Comparison of ENCODE assay signal across 16 cellular contexts in the genomic region with DNA sequence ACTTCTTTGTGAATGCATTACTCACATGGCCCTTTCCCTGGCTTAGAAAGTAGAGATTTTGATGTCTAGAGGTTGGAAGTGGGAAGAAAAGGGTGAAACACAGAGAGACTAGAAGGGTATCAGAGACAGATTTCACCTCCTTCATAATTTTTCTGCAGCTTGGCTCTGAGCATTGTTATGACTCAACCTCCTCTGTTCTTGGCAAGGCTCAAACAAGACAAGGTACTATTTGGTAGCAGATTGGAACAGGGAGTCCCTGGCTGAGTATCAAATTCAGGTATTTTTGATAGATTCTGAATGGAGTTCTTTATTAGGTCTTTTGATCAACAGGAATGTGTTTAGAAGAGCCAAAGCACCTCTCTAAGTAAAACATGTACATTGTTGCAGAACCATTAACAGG.
A peak's percentile ranks its signal among the peaks of the same experiment; 100 is the strongest.
DNase-seq lines count a peak whose midpoint lies in the region; ATAC-seq, FAIRE-seq and TF ChIP-seq lines count a peak whose summit lies in the region.
"Had no signal": no experiment of that assay in that cellular context is flagged by ENCODE, and none has a peak within 500 bp of the region (broad histone marks: within the 10 kb centered on the region; RNA-seq: fewer than 3 reads in every experiment).

No MANE protein-coding gene starts in this region.

- FAIRE-seq in astrocyte (lab: Jason Lieb, UNC) (peak; percentile 41), pancreas (lab: Jason Lieb, UNC) (no peak)
- FAIRE-seq: GM18507, H54 had no signal

- intact Hi-C loops in breast epithelium (cut with DNase I; ENCODE audit: low total_unique reads): no loop called here
- intact Hi-C loops in pancreas (cut with DNase I): no loop called here

- no peak for TF ChIP-seq POLR2A in breast epithelium (IDR thresholded peaks at IDR 0.05)

- no peaks in the 10 kb centered on the region for H3K36me3 Mint-ChIP-seq in astrocyte (ENCODE audit: low read depth, unreplicated experiment)
- H3K36me3 Mint-ChIP-seq in activated T-cell treated with anti-CD3 and anti-CD28 coated beads, Interleukin-2, amount 50 U/mL, for 4 hours (ENCODE audit: insufficient read depth): no peaks in the 10 kb centered on the region
- H3K36me3 Mint-ChIP-seq: CD8-positive, alpha-beta memory T cell had no signal

- H3K9me3 Mint-ChIP-seq in astrocyte (ENCODE audit: unreplicated experiment): no peaks in the 10 kb centered on the region
- no peaks in the 10 kb centered on the region for H3K9me3 Mint-ChIP-seq in activated T-cell treated with anti-CD3 and anti-CD28 coated beads, Interleukin-2, amount 50 U/mL, for 4 hours

- H3K4me3 Mint-ChIP-seq in astrocyte (ENCODE audit: unreplicated experiment): no peak overlapping the region
- no peak overlapping the region for H3K4me3 Mint-ChIP-seq in activated T-cell treated with anti-CD3 and anti-CD28 coated beads, Interleukin-2, amount 50 U/mL, for 4 hours
- H3K4me3 Mint-ChIP-seq: CD8-positive, alpha-beta memory T cell had no signal

- H3K36me3 ChIP-seq in astrocyte (ENCODE audit: insufficient read depth, low read length) (no peaks in the 10 kb centered on the region), breast epithelium (no peaks in the 10 kb centered on the region), pancreas (no peaks in the 10 kb centered on the region)
- H3K36me3 ChIP-seq: BLaER1 had no signal

- no peaks in the 10 kb centered on the region for H3K4me1 ChIP-seq in astrocyte (ENCODE audit: insufficient read depth, low read length)
- no peaks in the 10 kb centered on the region for H3K4me1 ChIP-seq in breast epithelium
- H3K4me1 ChIP-seq in pancreas: peaks cover 14 to 25% (median 15%) of the 10 kb centered on the region in 3 donors
- H3K4me1 ChIP-seq: BLaER1, Caco-2 had no signal

- H4K20me1 ChIP-seq in astrocyte (ENCODE audit: insufficient read depth, low read length): no peaks in the 10 kb centered on the region
- H4K20me1 ChIP-seq: BLaER1 had no signal

- H3K9me3 ChIP-seq in astrocyte (ENCODE audit: insufficient read depth, low read depth, low read length): no peaks in the 10 kb centered on the region
- H3K9me3 ChIP-seq in breast epithelium: no peaks in the 10 kb centered on the region
- no peaks in the 10 kb centered on the region for H3K9me3 ChIP-seq in pancreas
- H3K9me3 ChIP-seq: BLaER1, Caco-2 had no signal

- no peak overlapping the region for H3K4me3 ChIP-seq in astrocyte (ENCODE audit: insufficient read depth, low read depth, low read length)
- no peak overlapping the region for H3K4me3 ChIP-seq in breast epithelium
- H3K4me3 ChIP-seq in epithelial cell of esophagus (ENCODE audit: low read length): no peak overlapping the region
- no peak overlapping the region for H3K4me3 ChIP-seq in pancreas
- H3K4me3 ChIP-seq: BLaER1, GM23248 had no signal

- no peaks in the 10 kb centered on the region for H3K4me1 Mint-ChIP-seq in astrocyte (ENCODE audit: low read depth, unreplicated experiment)
- H3K4me1 Mint-ChIP-seq in activated T-cell treated with anti-CD3 and anti-CD28 coated beads, Interleukin-2, amount 50 U/mL, for 4 hours (ENCODE audit: low read depth): no peaks in the 10 kb centered on the region
- H3K4me1 Mint-ChIP-seq: CD8-positive, alpha-beta memory T cell had no signal

- H3K27ac Mint-ChIP-seq in astrocyte (ENCODE audit: unreplicated experiment): no peak overlapping the region
- H3K27ac Mint-ChIP-seq: CD8-positive, alpha-beta memory T cell had no signal

- TF ChIP-seq CTCF in astrocyte (IDR thresholded peaks at IDR 0.05; ENCODE audit: insufficient read depth, low read depth, low read length) (no peak), breast epithelium (IDR thresholded peaks at IDR 0.05) (no peak), epithelial cell of esophagus (IDR thresholded peaks at IDR 0.05; ENCODE audit: insufficient read depth, low read depth, low read length, missing control alignments) (no peak), pancreas (IDR thresholded peaks at IDR 0.05) (no peak)

- no peaks in the 10 kb centered on the region for H3K27me3 ChIP-seq in astrocyte (ENCODE audit: insufficient read depth, low read length)
- H3K27me3 ChIP-seq in breast epithelium: peaks cover 0 to 62% of the 10 kb centered on the region in 2 donors
- peaks cover 0 to 4% (median 0%) of the 10 kb centered on the region in 4 donors for H3K27me3 ChIP-seq in pancreas

- peaks cover 20% of the 10 kb centered on the region for H3K27me3 Mint-ChIP-seq in astrocyte (ENCODE audit: low read depth, unreplicated experiment)
- H3K27me3 Mint-ChIP-seq in activated T-cell treated with anti-CD3 and anti-CD28 coated beads, Interleukin-2, amount 50 U/mL, for 4 hours (ENCODE audit: low read depth): peaks cover 15% of the 10 kb centered on the region

- H2AFZ ChIP-seq in astrocyte (ENCODE audit: low read depth, low read length): no peak overlapping the region
- H2AFZ ChIP-seq: GM23248 had no signal

- no peak overlapping the region for H3K9ac ChIP-seq in astrocyte (ENCODE audit: low read length)
- H3K9ac ChIP-seq: BLaER1, GM23248 had no signal

- H3K27ac ChIP-seq in astrocyte (ENCODE audit: low read depth, low read length) (no peak overlapping the region), breast epithelium (peak overlapping the region; percentile 0 to 50), pancreas (peak overlapping the region in 1 of 4 donors; percentile 2)
- H3K27ac ChIP-seq: BLaER1, GM23248 had no signal

- no peak overlapping the region for H3K4me2 ChIP-seq in astrocyte (ENCODE audit: low read length)
- H3K4me2 ChIP-seq: BLaER1 had no signal

- no peaks in the 10 kb centered on the region for H3K79me2 ChIP-seq in astrocyte (ENCODE audit: insufficient read depth, low read length)

- DNase-seq in astrocyte (ENCODE audit: low read depth): no peak
- DNase-seq in breast epithelium (ENCODE audit: low spot score in 2 of 2): peak in 1 of 2 donors; percentile 23
- DNase-seq in epithelial cell of esophagus (ENCODE audit: low read depth): peak; percentile 2
- DNase-seq in pancreas: peak in 2 of 6 donors; percentile 12 to 30
- DNase-seq in DMS153 (lab: John Stamatoyannopoulos, UW): no peak
- DNase-seq in activated T-cell treated with anti-CD3 and anti-CD28 coated beads, Interleukin-2, amount 50 U/mL, for 4 hours: no peak
- DNase-seq in activated CD4-positive, CD25-positive, alpha-beta regulatory T cell treated with anti-CD3 and anti-CD28 coated beads, Interleukin-2, amount 50 U/mL, for 72 hours: no peak
- DNase-seq: 8988T; AML-193; Caco-2; CD8-positive, alpha-beta memory T cell; GM23248 had no signal

- ATAC-seq in pancreas (peak in 3 of 4 donors; percentile 41 to 70 (median 60)), HG03095 (IDR thresholded peaks at IDR 0.05; ENCODE audit: unreplicated experiment) (no peak)
- ATAC-seq in activated T-cell treated with anti-CD3 and anti-CD28 coated beads, Interleukin-2, amount 50 U/mL, for 4 hours: no peak

Comparison
In these comparisons a context has a peak if more than half of its experiments do, and no peak if none do; other contexts are left out.
1. ATAC-seq: peak in pancreas (3 of 4); none in HG03095 (single experiment) and activated T-cell treated with anti-CD3 and anti-CD28 coated beads, Interleukin-2, amount 50 U/mL, for 4 hours (0 of 2).